Comparison of ENCODE assay signal across 15 cellular contexts in the genomic region with DNA sequence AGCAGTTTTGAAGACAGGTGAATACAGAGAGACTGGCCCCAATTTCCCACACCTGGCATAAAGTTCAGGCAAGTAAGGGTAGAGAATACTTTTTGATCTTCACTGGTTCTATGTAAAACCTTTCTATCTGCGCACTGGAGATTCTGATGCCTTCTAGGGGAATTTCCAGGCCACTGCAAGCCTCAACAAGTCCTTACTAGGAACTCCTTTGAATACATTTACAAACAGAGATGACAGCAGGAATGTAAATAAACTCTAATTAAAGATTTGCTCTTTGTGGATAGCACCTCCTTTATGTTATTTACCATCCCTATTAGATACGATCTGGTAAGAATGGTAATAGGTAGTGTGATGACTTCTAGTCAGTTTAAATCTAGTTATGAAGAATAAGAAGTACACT.
DNase-seq lines count a peak whose midpoint lies in the region; ATAC-seq and TF ChIP-seq lines count a peak whose summit lies in the region.
"Had no signal": no experiment of that assay in that cellular context is flagged by ENCODE, and none has a peak within 500 bp of the region (broad histone marks: within the 10 kb centered on the region; RNA-seq: fewer than 3 reads in every experiment).

No MANE protein-coding gene starts in this region.

- no peak overlapping the region for H3K27ac ChIP-seq in 22Rv1
- H3K27ac ChIP-seq: parathyroid adenoma had no signal

- H3K4me3 Mint-ChIP-seq in activated CD4-positive, alpha-beta memory T cell treated with anti-CD3 and anti-CD28 coated beads for 36 hours: no peak overlapping the region
- H3K4me3 Mint-ChIP-seq: activated naive CD8-positive, alpha-beta T cell treated with anti-CD3 and anti-CD28 coated beads, Interleukin-2, amount 10 ng/mL, durations not matched to agents 7 days and 5 days; CD14-positive monocyte; stimulated activated naive B cell treated with anti-CD40 and anti-IgM and Interleukin-4, amounts not matched to agents 10 μg/mL and 1 μg/mL and 100 μg/mL, for 72 hours had no signal

- ATAC-seq in GM19328 (IDR thresholded peaks at IDR 0.05; ENCODE audit: unreplicated experiment): no peak
- ATAC-seq: stimulated activated naive B cell treated with anti-CD40 and anti-IgM and Interleukin-4, amounts not matched to agents 10 μg/mL and 1 μg/mL and 100 μg/mL, for 72 hours had no signal

- intact Hi-C loops in activated CD4-positive, alpha-beta memory T cell treated with anti-CD3 and anti-CD28 coated beads for 36 hours (cut with micrococcal nuclease): no loop called here

- no peaks in the 10 kb centered on the region for H3K36me3 Mint-ChIP-seq in activated CD4-positive, alpha-beta memory T cell treated with anti-CD3 and anti-CD28 coated beads for 36 hours
- H3K36me3 Mint-ChIP-seq: activated naive CD8-positive, alpha-beta T cell treated with anti-CD3 and anti-CD28 coated beads, Interleukin-2, amount 10 ng/mL, durations not matched to agents 7 days and 5 days; CD14-positive monocyte had no signal

- peak; percentile 69 for TF ChIP-seq CTCF in 22Rv1 (IDR thresholded peaks at IDR 0.05)
- peak; percentile 38; the same call in 1 of the 3 replicates for TF ChIP-seq CTCF in GM12872 (IDR thresholded peaks at IDR 0.05; ENCODE audit: insufficient read depth, low read depth, low read length)
- peak; percentile 25 for TF ChIP-seq CTCF in epithelial cell of proximal tubule (conservative IDR thresholded peaks at IDR 0.05; ENCODE audit: low read depth, low read length)

- H3K4me3 ChIP-seq in epithelial cell of proximal tubule (ENCODE audit: low read depth, low read length): no peak overlapping the region
- H3K4me3 ChIP-seq: lung had no signal

- no peaks in the 10 kb centered on the region for H3K9me3 Mint-ChIP-seq in activated CD4-positive, alpha-beta memory T cell treated with anti-CD3 and anti-CD28 coated beads for 36 hours

- CTCF ChIA-PET in activated CD4-positive, alpha-beta memory T cell treated with anti-CD3 and anti-CD28 coated beads for 36 hours (lab: Charles Lee): no interaction called here

- no peak overlapping the region for H3K27ac Mint-ChIP-seq in activated CD4-positive, alpha-beta memory T cell treated with anti-CD3 and anti-CD28 coated beads for 36 hours
- H3K27ac Mint-ChIP-seq: activated naive CD8-positive, alpha-beta T cell treated with anti-CD3 and anti-CD28 coated beads, Interleukin-2, amount 10 ng/mL, durations not matched to agents 7 days and 5 days; CD14-positive monocyte; stimulated activated naive B cell treated with anti-CD40 and anti-IgM and Interleukin-4, amounts not matched to agents 10 μg/mL and 1 μg/mL and 100 μg/mL, for 72 hours had no signal

- peaks cover 4% of the 10 kb centered on the region for H3K27me3 Mint-ChIP-seq in activated CD4-positive, alpha-beta memory T cell treated with anti-CD3 and anti-CD28 coated beads for 36 hours

- DNase-seq in NCI-H69 (lab: John Stamatoyannopoulos, UW): peak; percentile 49
- no peak for DNase-seq in epithelial cell of proximal tubule (ENCODE audit: low read depth)
- no peak for DNase-seq in activated CD4-positive, alpha-beta memory T cell treated with anti-CD3 and anti-CD28 coated beads for 36 hours
- DNase-seq in HuH-7.5 (ENCODE audit: low spot score): no peak
- no peak for DNase-seq in NCI-H446 (lab: John Stamatoyannopoulos, UW)
- DNase-seq: activated naive CD8-positive, alpha-beta T cell treated with anti-CD3 and anti-CD28 coated beads, Interleukin-2, amount 10 ng/mL, durations not matched to agents 7 days and 5 days; NCI-H1694; stimulated activated CD4-positive, alpha-beta T cell treated with anti-CD3 and anti-CD28 coated beads, Interleukin-2, amount 100 ng/mL, for 24 hours; stimulated activated naive B cell treated with anti-CD40 and anti-IgM and Interleukin-4, amounts not matched to agents 10 μg/mL and 1 μg/mL and 100 μg/mL, for 72 hours had no signal

- POLR2A ChIA-PET in activated CD4-positive, alpha-beta memory T cell treated with anti-CD3 and anti-CD28 coated beads for 36 hours (lab: Charles Lee): no interaction called here

- no peaks in the 10 kb centered on the region for H3K4me1 Mint-ChIP-seq in activated CD4-positive, alpha-beta memory T cell treated with anti-CD3 and anti-CD28 coated beads for 36 hours (ENCODE audit: low read depth)
- H3K4me1 Mint-ChIP-seq: activated naive CD8-positive, alpha-beta T cell treated with anti-CD3 and anti-CD28 coated beads, Interleukin-2, amount 10 ng/mL, durations not matched to agents 7 days and 5 days; CD14-positive monocyte had no signal
